ENCODE assay signal across 36 cellular contexts in the genomic region with DNA sequence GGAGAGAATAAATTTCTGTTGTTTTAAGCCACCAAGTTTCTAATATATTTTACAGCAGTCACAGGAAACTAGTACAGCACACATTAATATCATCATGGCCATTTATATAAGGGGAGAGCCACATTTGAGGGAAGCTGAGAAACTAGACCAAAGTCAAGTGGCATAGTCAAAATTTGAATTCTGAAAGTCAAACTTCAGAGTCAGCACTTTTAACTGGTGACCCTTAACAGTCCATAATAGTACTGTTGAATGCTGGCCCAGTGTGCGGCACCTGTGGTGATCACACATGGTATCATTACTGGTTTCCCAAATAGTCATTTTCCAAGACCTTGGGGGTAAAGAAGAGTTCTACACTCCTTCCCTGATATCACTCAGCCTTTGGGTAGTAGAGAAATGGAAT. TPM values are rescaled to one million over a fixed set of nuclear protein-coding genes. Genes with fewer than 3 reads are reported as not detected.
"Had no signal": no experiment of that assay in that cellular context is flagged by ENCODE, and none has a peak within 500 bp of the region (broad histone marks: within the 10 kb centered on the region; RNA-seq: fewer than 3 reads in every experiment).

No MANE protein-coding gene starts in this region.

- DNase-seq: Karpas-422, Kasumi-1, MG63, MM.1S, MV-4-11, NCI-H1048, NCI-H1092, NCI-H1092 treated with DMSO at 0.1 percent for 48 hours, NCI-H1105, NCI-H1105 treated with DMSO at 0.1 percent for 48 hours, NCI-H1417, NCI-H1417 treated with DMSO at 0.1 percent for 48 hours, NCI-H1436, NCI-H1436 treated with DMSO at 0.1 percent for 48 hours, NCI-H146, NCI-H1694, NCI-H1694 treated with DMSO at 0.1 percent for 48 hours, NCI-H187, NCI-H187 treated with DMSO at 0.1 percent for 48 hours, NCI-H1930, NCI-H2029, NCI-H2029 treated with DMSO at 0.1 percent for 48 hours, NCI-H2081, NCI-H2081 treated with DMSO at 0.1 percent for 48 hours, NCI-H2107, NCI-H2171, NCI-H2171 treated with DMSO at 0.1 percent for 48 hours, NCI-H2227 treated with DMSO at 0.1 percent for 48 hours, NCI-H226, NCI-H345, NCI-H446, NCI-H446 treated with DMSO at 0.1 percent for 48 hours, NCI-H510A, NCI-H510A treated with DMSO at 0.1 percent for 48 hours, NCI-H524 had no signal

- H3K36me3 ChIP-seq: MG63 had no signal

- H3K4me3 ChIP-seq: MG63 had no signal

- H3K9me3 ChIP-seq: MG63 had no signal

- H3K27me3 ChIP-seq: MG63 had no signal

RNA-seq across cellular contexts. Expression of gene PAX6, which starts 44.3 kb away (rescaled TPM):
- total RNA-seq: MCF 10A had no signal
